ENCODE assay signal across 1 cellular context in the genomic region with DNA sequence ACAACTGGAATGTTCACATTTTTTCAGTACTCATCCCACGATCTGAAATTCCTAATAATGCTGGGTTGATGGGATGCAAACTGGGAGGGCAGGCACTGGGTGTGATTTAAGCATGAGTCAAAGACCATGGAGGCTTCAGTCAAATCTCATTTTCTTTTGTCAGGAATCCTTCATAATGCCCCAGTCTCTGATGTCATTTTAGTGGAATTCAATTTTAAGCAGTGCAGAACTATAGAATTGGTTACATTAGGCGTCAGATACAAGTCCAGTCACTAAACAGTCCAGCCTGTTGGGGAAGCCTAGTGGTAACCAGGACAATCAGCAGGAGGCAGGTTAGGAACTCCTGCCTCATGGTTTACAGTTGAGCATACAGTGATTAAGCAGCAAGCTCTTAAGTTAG.
TF ChIP-seq lines count a peak whose summit lies in the region.

No MANE protein-coding gene starts in this region.

TF ChIP-seq in IMR-90, 13 proteins besides CTCF, POLR2A, EP300 and RAD21:
- TF ChIP-seq ELK1 (IDR thresholded peaks at IDR 0.05; ENCODE audit: borderline replicate concordance, low read depth, low read length) (no peak), NFE2L2 (IDR thresholded peaks at IDR 0.05; ENCODE audit: low read depth, low read length) (no peak), MAZ (IDR thresholded peaks at IDR 0.05; ENCODE audit: borderline replicate concordance, low read depth, low read length) (no peak), RCOR1 (IDR thresholded peaks at IDR 0.05; ENCODE audit: insufficient replicate concordance, low read length) (no peak), RFX5 (IDR thresholded peaks at IDR 0.05; ENCODE audit: low read depth, low read length) (no peak), BHLHE40 (IDR thresholded peaks at IDR 0.05; ENCODE audit: low read depth, low read length) (no peak), CHD1 (IDR thresholded peaks at IDR 0.05; ENCODE audit: low read depth, low read length) (no peak), MXI1 (IDR thresholded peaks at IDR 0.05; ENCODE audit: borderline replicate concordance, low read depth, low read length) (no peak), SMC3 (IDR thresholded peaks at IDR 0.05; ENCODE audit: low read depth, low read length) (no peak), FOS (IDR thresholded peaks at IDR 0.05; ENCODE audit: low read depth, low read length) (no peak), CEBPB (IDR thresholded peaks at IDR 0.05; ENCODE audit: low read depth, low read length) (no peak)
TF ChIP-seq in IMR-90: peak in this region for 0.
